ENCODE assay signal across 15 cellular contexts in genomic region chr3:18585019-18585968, GRCh38.
DNase-seq lines count a peak whose midpoint lies in the region; ATAC-seq and TF ChIP-seq lines count a peak whose summit lies in the region.
"Had no signal": no experiment of that assay in that cellular context is flagged by ENCODE, and none has a peak within 500 bp of the region (broad histone marks: within the 10 kb centered on the region; RNA-seq: fewer than 3 reads in every experiment).

No MANE protein-coding gene starts in this region.

- no peak overlapping the region for H3K4me3 ChIP-seq in GM23338
- no peak overlapping the region for H3K4me3 ChIP-seq in PC-3 (ENCODE audit: low read length)
- no peak overlapping the region for H3K4me3 ChIP-seq in left lung
- H3K4me3 ChIP-seq in gastroesophageal sphincter, result no peak overlapping the region
- H3K4me3 ChIP-seq: GM23248 had no signal

- H3K27ac ChIP-seq in GM23338 (ENCODE audit: low read depth), result no peak overlapping the region
- no peak overlapping the region; the same call in 1 of the 2 replicates for H3K27ac ChIP-seq in PC-3 (ENCODE audit: low read length)
- no peak overlapping the region for H3K27ac ChIP-seq in left lung
- no peak overlapping the region for H3K27ac ChIP-seq in gastroesophageal sphincter
- H3K27ac ChIP-seq in foreskin keratinocyte, result no peak overlapping the region
- H3K27ac ChIP-seq: C4-2B, GM23248, HL-60 had no signal

- no peak for DNase-seq in activated CD8-positive, alpha-beta T cell treated with anti-CD3 and anti-CD28 coated beads for 36 hours
- no peak for DNase-seq in activated CD8-positive, alpha-beta T cell treated with anti-CD3 and anti-CD28 coated beads, Interleukin-2, amount 10 ng/mL, durations not matched to agents 7 days and 5 days
- DNase-seq in GM23338 (ENCODE audit: low spot score) (no peak), PC-3 (no peak), left lung (no peak), foreskin keratinocyte (no peak)
- DNase-seq: BE2C; CD4-positive, alpha-beta memory T cell; COR-L47; DMS153; GM23248; H7 had no signal

- no peaks in the 10 kb centered on the region for H3F3A ChIP-seq in GM23338 (replicated peaks; ENCODE audit: low read depth)
- H3F3A ChIP-seq in PC-3 (ENCODE audit: low read length, unreplicated experiment), result no peaks in the 10 kb centered on the region

- peaks cover 5% of the 10 kb centered on the region for H3K4me1 Mint-ChIP-seq in activated CD8-positive, alpha-beta T cell treated with anti-CD3 and anti-CD28 coated beads for 36 hours (ENCODE audit: low read depth)
- H3K4me1 Mint-ChIP-seq in activated CD8-positive, alpha-beta T cell treated with anti-CD3 and anti-CD28 coated beads, Interleukin-2, amount 10 ng/mL, durations not matched to agents 7 days and 5 days (ENCODE audit: low read depth), result peaks cover 6% of the 10 kb centered on the region
- peaks cover 12% of the 10 kb centered on the region; the same call in 2 of the 3 replicates for H3K4me1 Mint-ChIP-seq in GM23338

- peaks cover 7% of the 10 kb centered on the region for H3K9me3 Mint-ChIP-seq in activated CD8-positive, alpha-beta T cell treated with anti-CD3 and anti-CD28 coated beads for 36 hours
- H3K9me3 Mint-ChIP-seq in activated CD8-positive, alpha-beta T cell treated with anti-CD3 and anti-CD28 coated beads, Interleukin-2, amount 10 ng/mL, durations not matched to agents 7 days and 5 days (ENCODE audit: insufficient read depth), result no peaks in the 10 kb centered on the region
- H3K9me3 Mint-ChIP-seq in GM23338, result peaks cover 4% of the 10 kb centered on the region; the same call in 2 of the 3 replicates

- H3K4me1 ChIP-seq in GM23338 (ENCODE audit: insufficient read depth), result peaks cover 9% of the 10 kb centered on the region; the same call in 1 of the 2 replicates
- peaks cover 23% of the 10 kb centered on the region for H3K4me1 ChIP-seq in PC-3 (ENCODE audit: insufficient read depth, low read length)
- H3K4me1 ChIP-seq in left lung, result no peaks in the 10 kb centered on the region
- no peaks in the 10 kb centered on the region for H3K4me1 ChIP-seq in gastroesophageal sphincter
- H3K4me1 ChIP-seq in foreskin keratinocyte, result no peaks in the 10 kb centered on the region
- H3K4me1 ChIP-seq: BE2C had no signal

- H3K36me3 Mint-ChIP-seq in activated CD8-positive, alpha-beta T cell treated with anti-CD3 and anti-CD28 coated beads for 36 hours (ENCODE audit: low read depth), result peaks cover 2% of the 10 kb centered on the region
- peaks cover 4% of the 10 kb centered on the region for H3K36me3 Mint-ChIP-seq in activated CD8-positive, alpha-beta T cell treated with anti-CD3 and anti-CD28 coated beads, Interleukin-2, amount 10 ng/mL, durations not matched to agents 7 days and 5 days (ENCODE audit: low read depth)
- H3K36me3 Mint-ChIP-seq in GM23338 (ENCODE audit: low read depth), result no peaks in the 10 kb centered on the region; the same call in 2 of the 3 replicates

- no peak overlapping the region for H3K27ac Mint-ChIP-seq in activated CD8-positive, alpha-beta T cell treated with anti-CD3 and anti-CD28 coated beads for 36 hours
- H3K27ac Mint-ChIP-seq in activated CD8-positive, alpha-beta T cell treated with anti-CD3 and anti-CD28 coated beads, Interleukin-2, amount 10 ng/mL, durations not matched to agents 7 days and 5 days, result no peak overlapping the region
- H3K27ac Mint-ChIP-seq in GM23338, result no peak overlapping the region
- H3K27ac Mint-ChIP-seq: CD4-positive, alpha-beta memory T cell had no signal

- intact Hi-C loops in activated CD8-positive, alpha-beta T cell treated with anti-CD3 and anti-CD28 coated beads for 36 hours (cut with micrococcal nuclease), result no loop called here
- intact Hi-C loops in PC-3 (cut with micrococcal nuclease), result no loop called here
- intact Hi-C loops in left lung (cut with DNase I), result no loop called here

- H3K79me2 ChIP-seq in GM23338 (replicated peaks; ENCODE audit: insufficient read depth) (no peaks in the 10 kb centered on the region), PC-3 (ENCODE audit: low read length) (no peaks in the 10 kb centered on the region)

- 0 out of 2 replicates have a peak, but pooled peaks cover 3% of the 10 kb centered on the region for H3K36me3 ChIP-seq in GM23338 (ENCODE audit: insufficient read depth)
- no peaks in the 10 kb centered on the region for H3K36me3 ChIP-seq in PC-3 (ENCODE audit: low read depth, low read length)
- H3K36me3 ChIP-seq in left lung, result no peaks in the 10 kb centered on the region
- no peaks in the 10 kb centered on the region for H3K36me3 ChIP-seq in gastroesophageal sphincter
- H3K36me3 ChIP-seq: BE2C had no signal

- 100% methylated on average over 1 of the region's 1 CpG for WGBS in gastroesophageal sphincter (ENCODE audit: low coverage in 1 of 2), 2 donors

- no peak overlapping the region for H3K4me2 ChIP-seq in GM23338
- H3K4me2 ChIP-seq in PC-3 (ENCODE audit: low read length), result peak overlapping the region; percentile 27; the same call in 1 of the 2 replicates

- H3K27me3 Mint-ChIP-seq in activated CD8-positive, alpha-beta T cell treated with anti-CD3 and anti-CD28 coated beads for 36 hours, result no peaks in the 10 kb centered on the region
- H3K27me3 Mint-ChIP-seq in activated CD8-positive, alpha-beta T cell treated with anti-CD3 and anti-CD28 coated beads, Interleukin-2, amount 10 ng/mL, durations not matched to agents 7 days and 5 days (ENCODE audit: low read depth), result no peaks in the 10 kb centered on the region
- H3K27me3 Mint-ChIP-seq in GM23338 (ENCODE audit: insufficient read depth, low read depth, poor library complexity), result no peaks in the 10 kb centered on the region
- H3K27me3 Mint-ChIP-seq: CD4-positive, alpha-beta memory T cell had no signal

- no peaks in the 10 kb centered on the region for H3K9me3 ChIP-seq in PC-3 (ENCODE audit: low read length)
- peaks cover 0 to 4% of the 10 kb centered on the region in 2 donors for H3K9me3 ChIP-seq in left lung
- H3K9me3 ChIP-seq in gastroesophageal sphincter, result no peaks in the 10 kb centered on the region
- H3K9me3 ChIP-seq: BE2C had no signal

- CTCF ChIA-PET in activated CD8-positive, alpha-beta T cell treated with anti-CD3 and anti-CD28 coated beads for 36 hours (lab: Charles Lee), result interaction anchor here (1.0 to 1.3 kb wide), 2 partner anchors 16 to 26 kb away, joined by 3 to 5 read pairs; no protein-coding TSS in a partner anchor
- CTCF ChIA-PET in activated CD8-positive, alpha-beta T cell treated with anti-CD3 and anti-CD28 coated beads, Interleukin-2, amount 10 ng/mL, durations not matched to agents 7 days and 5 days (lab: Charles Lee), result interaction anchor here (0.6 to 1.9 kb wide), 4 partner anchors 9 to 26 kb away, joined by 3 to 10 read pairs (median 3); no protein-coding TSS in a partner anchor
- CTCF ChIA-PET in PC-3 (lab: Charles Lee), result no interaction called here

- POLR2A ChIA-PET in activated CD8-positive, alpha-beta T cell treated with anti-CD3 and anti-CD28 coated beads for 36 hours (lab: Charles Lee), result interaction anchor here (0.7 kb wide), 1 partner anchor 13 kb away, joined by 4 read pairs; no protein-coding TSS in a partner anchor
- POLR2A ChIA-PET in activated CD8-positive, alpha-beta T cell treated with anti-CD3 and anti-CD28 coated beads, Interleukin-2, amount 10 ng/mL, durations not matched to agents 7 days and 5 days (lab: Charles Lee), result no interaction called here
- POLR2A ChIA-PET in PC-3 (lab: Charles Lee; ENCODE audit: unreplicated experiment), result interaction anchor here (0.5 kb wide), 1 partner anchor 125 kb away, joined by 9 read pairs; no protein-coding TSS in a partner anchor

- TF ChIP-seq POLR2A in gastroesophageal sphincter (IDR thresholded peaks at IDR 0.05), result no peak

- no peak overlapping the region for H3K9ac ChIP-seq in PC-3 (ENCODE audit: low read length)
- H3K9ac ChIP-seq: GM23248 had no signal

- no peak for TF ChIP-seq EP300 in gastroesophageal sphincter (IDR thresholded peaks at IDR 0.05)

- H3K27me3 ChIP-seq in GM23338 (ENCODE audit: insufficient read depth) (no peaks in the 10 kb centered on the region), PC-3 (ENCODE audit: low read length) (no peaks in the 10 kb centered on the region), left lung (no peaks in the 10 kb centered on the region), gastroesophageal sphincter (no peaks in the 10 kb centered on the region), foreskin keratinocyte (no peaks in the 10 kb centered on the region)
- H3K27me3 ChIP-seq: BE2C had no signal

- H4K20me1 ChIP-seq in GM23338 (replicated peaks; ENCODE audit: insufficient read depth) (no peaks in the 10 kb centered on the region), PC-3 (ENCODE audit: low read length) (no peaks in the 10 kb centered on the region)

- H3K4me3 Mint-ChIP-seq in activated CD8-positive, alpha-beta T cell treated with anti-CD3 and anti-CD28 coated beads for 36 hours, result no peak overlapping the region
- H3K4me3 Mint-ChIP-seq in activated CD8-positive, alpha-beta T cell treated with anti-CD3 and anti-CD28 coated beads, Interleukin-2, amount 10 ng/mL, durations not matched to agents 7 days and 5 days, result no peak overlapping the region
- no peak overlapping the region for H3K4me3 Mint-ChIP-seq in GM23338
- H3K4me3 Mint-ChIP-seq: CD4-positive, alpha-beta memory T cell had no signal

- 0 out of 2 replicates have a peak, but pooled peaks cover 2% of the 10 kb centered on the region for H3K9me2 ChIP-seq in GM23338 (ENCODE audit: insufficient read depth)
- H3K9me2 ChIP-seq in PC-3 (replicated peaks; ENCODE audit: low read length), result no peaks in the 10 kb centered on the region

- ATAC-seq in activated CD8-positive, alpha-beta T cell treated with anti-CD3 and anti-CD28 coated beads for 36 hours, result peak; percentile 34
- ATAC-seq in activated CD8-positive, alpha-beta T cell treated with anti-CD3 and anti-CD28 coated beads, Interleukin-2, amount 10 ng/mL, durations not matched to agents 7 days and 5 days, result no peak
- ATAC-seq in GM23338, result no peak
- peak; percentile 37 for ATAC-seq in PC-3
- peak; percentile 68 for ATAC-seq in left lung
- ATAC-seq in gastroesophageal sphincter, result no peak
- ATAC-seq in foreskin keratinocyte, result no peak

- no TSS peak for BruUV-seq in PC-3 (replicated peaks; lab: Mats Ljungman, UMichigan)

- 0 out of 2 replicates have a peak overlapping the region, but pooled peaks have one; percentile 5 for H2AFZ ChIP-seq in GM23338
- H2AFZ ChIP-seq in PC-3 (ENCODE audit: low read length), result no peak overlapping the region
- H2AFZ ChIP-seq: GM23248 had no signal

- TF ChIP-seq CTCF in activated CD8-positive, alpha-beta T cell treated with anti-CD3 and anti-CD28 coated beads for 36 hours (IDR thresholded peaks at IDR 0.05), result no peak
- no peak for TF ChIP-seq CTCF in GM23338 (conservative IDR thresholded peaks at IDR 0.05; ENCODE audit: low read depth in 2 of 2)
- no peak for TF ChIP-seq CTCF in PC-3 (conservative IDR thresholded peaks at IDR 0.05; ENCODE audit: low read depth, low read length)
- TF ChIP-seq CTCF in left lung (IDR thresholded peaks at IDR 0.05), result no peak
- TF ChIP-seq CTCF in gastroesophageal sphincter (IDR thresholded peaks at IDR 0.05), result no peak
- TF ChIP-seq CTCF in foreskin keratinocyte (conservative IDR thresholded peaks at IDR 0.05), result no peak

Comparison
In these comparisons a context has a peak if more than half of its experiments do, and no peak if none do; other contexts are left out.
1. ATAC-seq: peak in activated CD8-positive, alpha-beta T cell treated with anti-CD3 and anti-CD28 coated beads for 36 hours (single experiment), PC-3 (single experiment) and left lung (single experiment); none in activated CD8-positive, alpha-beta T cell treated with anti-CD3 and anti-CD28 coated beads, Interleukin-2, amount 10 ng/mL, durations not matched to agents 7 days and 5 days (single experiment), GM23338 (single experiment), gastroesophageal sphincter (single experiment) and foreskin keratinocyte (single experiment).